In the genomic region with DNA sequence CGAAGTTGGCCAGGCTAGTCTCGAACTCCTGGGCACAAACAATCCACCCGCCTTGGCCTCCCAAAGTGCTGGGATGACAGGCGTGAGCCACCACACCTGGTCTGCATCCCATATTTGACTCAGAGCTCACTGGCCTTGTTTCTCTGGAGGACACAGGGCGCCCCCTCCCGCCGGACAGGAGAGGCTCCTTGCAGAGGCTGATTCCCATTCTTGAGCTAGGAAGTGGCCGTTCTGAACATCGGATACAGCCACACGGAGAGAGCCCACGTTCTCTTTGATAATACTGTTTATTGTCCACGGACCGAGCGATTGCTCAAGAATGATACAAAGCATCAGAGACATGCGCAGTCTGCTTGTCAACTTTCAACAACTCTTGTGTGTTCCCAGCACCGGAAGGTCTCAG, we compare ENCODE assay signal across 21 cellular contexts. TPM values are rescaled to one million over a fixed set of nuclear protein-coding genes. Genes with fewer than 3 reads are reported as not detected.
DNase-seq lines count a peak whose midpoint lies in the region; ATAC-seq and TF ChIP-seq lines count a peak whose summit lies in the region.
"Had no signal": no experiment of that assay in that cellular context is flagged by ENCODE, and none has a peak within 500 bp of the region (broad histone marks: within the 10 kb centered on the region; RNA-seq: fewer than 3 reads in every experiment).

No MANE protein-coding gene starts in this region.

- TF ChIP-seq POLR2A in IMR-90 (IDR thresholded peaks at IDR 0.05; ENCODE audit: low read depth, low read length) (no peak), body of pancreas (IDR thresholded peaks at IDR 0.05) (no peak)

- H2BK5ac ChIP-seq in IMR-90 (ENCODE audit: low read depth, low read length, poor library complexity, severe bottlenecking) (no peak overlapping the region), mesendoderm (ENCODE audit: low read length) (no peak overlapping the region)

- 0 out of 2 replicates have a peak overlapping the region, but pooled peaks have one; percentile 3 for H3K4ac ChIP-seq in IMR-90 (ENCODE audit: low read depth, low read length)
- no peak overlapping the region for H3K4ac ChIP-seq in mesendoderm (ENCODE audit: low read depth, low read length)

- H3K27ac Mint-ChIP-seq in CD14-positive monocyte: peak overlapping the region in 3 of 7 donors; percentile 7 to 64 (median 57)
- H3K27ac Mint-ChIP-seq: activated naive CD8-positive, alpha-beta T cell treated with anti-CD3 and anti-CD28 coated beads for 36 hours; memory B cell; T-helper 1 cell treated with Interleukin-12 subunit alpha and Interleukin-12 subunit beta and Interleukin-4 antibody, amounts not matched to agents 30 μg/mL and 1 μg/mL, for 36 hours had no signal

- H3K4me3 ChIP-seq in IMR-90 (ENCODE audit: insufficient read depth, low read depth, low read length): no peak overlapping the region
- H3K4me3 ChIP-seq in choroid plexus epithelial cell (ENCODE audit: low read depth, low read length): no peak overlapping the region
- no peak overlapping the region for H3K4me3 ChIP-seq in mesendoderm (ENCODE audit: low read length)
- no peak overlapping the region for H3K4me3 ChIP-seq in body of pancreas
- H3K4me3 ChIP-seq: transverse colon had no signal

- no peaks in the 10 kb centered on the region for H3K4me1 Mint-ChIP-seq in CD14-positive monocyte
- H3K4me1 Mint-ChIP-seq: activated naive CD8-positive, alpha-beta T cell treated with anti-CD3 and anti-CD28 coated beads for 36 hours; memory B cell had no signal

- H3K9me3 Mint-ChIP-seq in CD14-positive monocyte: no peaks in the 10 kb centered on the region
- H3K9me3 Mint-ChIP-seq: activated naive CD8-positive, alpha-beta T cell treated with anti-CD3 and anti-CD28 coated beads for 36 hours; memory B cell; T-helper 1 cell treated with Interleukin-12 subunit alpha and Interleukin-12 subunit beta and Interleukin-4 antibody, amounts not matched to agents 30 μg/mL and 1 μg/mL, for 36 hours had no signal

- no peak overlapping the region for H2AFZ ChIP-seq in IMR-90 (replicated peaks; ENCODE audit: low read length, poor library complexity)

- no peaks in the 10 kb centered on the region for H3K79me2 ChIP-seq in mesendoderm (ENCODE audit: control insufficient read depth, insufficient read depth, low read length)

- ATAC-seq in IMR-90 (ENCODE audit: low read depth) (peak; percentile 66), HG03045 (IDR thresholded peaks at IDR 0.05; ENCODE audit: unreplicated experiment) (no peak), GM19035 (IDR thresholded peaks at IDR 0.05; ENCODE audit: unreplicated experiment) (no peak), body of pancreas (no peak)

- no peaks in the 10 kb centered on the region; the same call in 1 of the 2 replicates for H3K9me1 ChIP-seq in IMR-90 (ENCODE audit: insufficient read depth, low read length)

- H3K23ac ChIP-seq in IMR-90 (ENCODE audit: low read depth, low read length) (no peak overlapping the region), mesendoderm (ENCODE audit: low read length) (no peak overlapping the region)

- no TSS peak for BruUV-seq in IMR-90 (replicated peaks; lab: Mats Ljungman, UMichigan)

- peaks cover 7% of the 10 kb centered on the region for H4K20me1 ChIP-seq in IMR-90 (ENCODE audit: insufficient read depth, low read length)

- 48% methylated on average over 14 of the region's 16 CpGs; no CpG with 5 or more reads in 1 of the 2 experiments for whole genome bisulfite sequencing in IMR-90 (ENCODE audit: extremely low coverage in 2 of 2, insufficient read length in 1 of 2), 2 experiments
- WGBS in mesendoderm (ENCODE audit: extremely low coverage, insufficient coverage, low lambda C conversion rate): no CpG with 5 or more reads among the region's 16 CpGs
- 81 to 92% methylated on average over 12 to 16 of the region's 16 CpGs for WGBS in body of pancreas, 2 donors

- H2BK15ac ChIP-seq in IMR-90 (ENCODE audit: low read depth, low read length) (no peak overlapping the region), mesendoderm (replicated peaks; ENCODE audit: low read depth) (no peak overlapping the region)

- H4K8ac ChIP-seq in IMR-90 (ENCODE audit: low read depth in 2 of 2, low read length in 2 of 2) (no peak overlapping the region), mesendoderm (ENCODE audit: low read depth, low read length) (no peak overlapping the region)

- no peak overlapping the region for H2BK20ac ChIP-seq in IMR-90 (ENCODE audit: low read depth, low read length)

- H3K4me2 ChIP-seq in IMR-90 (ENCODE audit: low read depth, low read length) (no peak overlapping the region), mesendoderm (ENCODE audit: low read length) (no peak overlapping the region)

- H3K18ac ChIP-seq in IMR-90 (ENCODE audit: low read depth, low read length) (no peak overlapping the region), mesendoderm (ENCODE audit: low read length) (no peak overlapping the region)

- H4K5ac ChIP-seq in IMR-90 (ENCODE audit: low read depth, low read length) (no peak overlapping the region), mesendoderm (ENCODE audit: low read length) (no peak overlapping the region)

- no peak overlapping the region for H3K9ac ChIP-seq in IMR-90 (ENCODE audit: low read depth, low read length)
- H3K9ac ChIP-seq in mesendoderm (ENCODE audit: low read length): no peak overlapping the region

- POLR2A ChIA-PET in IMR-90 (lab: Charles Lee; ENCODE audit: unreplicated experiment): interaction anchor here (0.5 kb wide), 1 partner anchor 449 kb away, joined by 8 read pairs; no protein-coding TSS in a partner anchor

- H3K36me3 Mint-ChIP-seq in CD14-positive monocyte: peaks cover 50 to 62% of the 10 kb centered on the region in 2 donors
- H3K36me3 Mint-ChIP-seq: activated naive CD8-positive, alpha-beta T cell treated with anti-CD3 and anti-CD28 coated beads for 36 hours; memory B cell had no signal

- no peak overlapping the region for H4K91ac ChIP-seq in IMR-90 (ENCODE audit: insufficient read depth, low read depth, low read length)

- H3K27me3 Mint-ChIP-seq in CD14-positive monocyte (ENCODE audit: low read depth in 3 of 3): peaks cover 1 to 3% (median 2%) of the 10 kb centered on the region in 3 donors
- H3K27me3 Mint-ChIP-seq: activated naive CD8-positive, alpha-beta T cell treated with anti-CD3 and anti-CD28 coated beads for 36 hours; memory B cell had no signal

- H3K36me3 ChIP-seq in IMR-90 (ENCODE audit: control insufficient read depth, insufficient read depth, low read length) (peaks cover 39% of the 10 kb centered on the region), mesendoderm (ENCODE audit: control insufficient read depth, insufficient read depth, low read length) (no peaks in the 10 kb centered on the region), body of pancreas (replicated peaks in 1 of 2; ENCODE audit: insufficient read depth in 1 of 2, low read depth in 2 of 2) (peaks cover 0 to 9% of the 10 kb centered on the region in 2 donors)
- H3K36me3 ChIP-seq: transverse colon had no signal

- no peak overlapping the region for H2AK9ac ChIP-seq in IMR-90 (replicated peaks; ENCODE audit: low read depth, low read length, poor library complexity)

- TF ChIP-seq CTCF in IMR-90 (conservative IDR thresholded peaks at IDR 0.05; ENCODE audit: low read depth, low read length): peak; percentile 29
- TF ChIP-seq CTCF in choroid plexus epithelial cell (conservative IDR thresholded peaks at IDR 0.05; ENCODE audit: low read depth, low read length): peak; percentile 24
- no peak for TF ChIP-seq CTCF in CD14-positive monocyte (IDR thresholded peaks at IDR 0.05)
- TF ChIP-seq CTCF in body of pancreas (IDR thresholded peaks at IDR 0.05): no peak

- H3K9me3 ChIP-seq in IMR-90 (ENCODE audit: control insufficient read depth, insufficient read depth, low read length) (no peaks in the 10 kb centered on the region), body of pancreas (no peaks in the 10 kb centered on the region)
- H3K9me3 ChIP-seq: transverse colon had no signal

- H2BK120ac ChIP-seq in IMR-90 (ENCODE audit: low read depth, low read length) (no peak overlapping the region), mesendoderm (ENCODE audit: low read depth, low read length) (no peak overlapping the region)

- no peaks in the 10 kb centered on the region for H3K27me3 ChIP-seq in IMR-90 (ENCODE audit: control insufficient read depth, insufficient read depth, low read length)
- H3K27me3 ChIP-seq in mesendoderm (ENCODE audit: insufficient read depth, low read length, poor library complexity): no peaks in the 10 kb centered on the region
- H3K27me3 ChIP-seq in body of pancreas: no peaks in the 10 kb centered on the region
- H3K27me3 ChIP-seq: transverse colon had no signal

- in situ Hi-C loops in IMR-90 (cut with MboI; ENCODE audit: low sequenced_read_pairs): loop anchor here (25.0 kb wide), 1 partner anchor 535 kb away; no protein-coding TSS in a partner anchor

- DNase-seq in ELF-1 (ENCODE audit: low read depth, low spot score): peak; percentile 31
- peak; percentile 64 for DNase-seq in IMR-90
- no peak for DNase-seq in choroid plexus epithelial cell (ENCODE audit: low read depth)
- DNase-seq in mesendoderm: peak; percentile 32
- no peak for DNase-seq in CD14-positive monocyte (ENCODE audit: low spot score)
- DNase-seq in body of pancreas: no peak
- DNase-seq: activated naive CD8-positive, alpha-beta T cell treated with anti-CD3 and anti-CD28 coated beads for 36 hours; activated T-cell treated with anti-CD3 and anti-CD28 coated beads, Interleukin-2, amount 50 U/mL, for 1 hour; caudate nucleus; DMS 273 treated with DMSO at 0.1 percent for 48 hours; effector memory CD4-positive, alpha-beta T cell; foreskin melanocyte; HCEC 1CT; NCI-H187 treated with DMSO at 0.1 percent for 48 hours; NCI-H524 treated with DMSO at 0.1 percent for 48 hours; stimulated activated CD4-positive, alpha-beta T cell treated with anti-CD3 and anti-CD28 coated beads, Interleukin-4, amount 100 ng/mL, for 4 hours; transverse colon had no signal

- intact Hi-C loops in IMR-90 (cut with micrococcal nuclease) (no loop called here), CD14-positive monocyte (cut with micrococcal nuclease) (no loop called here), body of pancreas (cut with DNase I) (no loop called here)

- no peak overlapping the region for H3K4me3 Mint-ChIP-seq in CD14-positive monocyte
- H3K4me3 Mint-ChIP-seq: activated naive CD8-positive, alpha-beta T cell treated with anti-CD3 and anti-CD28 coated beads for 36 hours; memory B cell; T-helper 1 cell treated with Interleukin-12 subunit alpha and Interleukin-12 subunit beta and Interleukin-4 antibody, amounts not matched to agents 30 μg/mL and 1 μg/mL, for 36 hours had no signal

- dilution Hi-C loops in IMR-90 (cut with HindIII; ENCODE audit: low sequenced_read_pairs, unreplicated experiment): no loop called here

- H3K4me1 ChIP-seq in IMR-90 (ENCODE audit: control insufficient read depth, insufficient read depth, low read length) (peaks cover 3% of the 10 kb centered on the region; the same call in 1 of the 2 replicates), mesendoderm (ENCODE audit: control insufficient read depth, low read depth, low read length) (no peaks in the 10 kb centered on the region), body of pancreas (no peaks in the 10 kb centered on the region)

- peaks cover 6 to 44% of the 10 kb centered on the region in 2 experiments; a peak in 2 of 4 replicates for H3K79me1 ChIP-seq in IMR-90 (ENCODE audit: low read depth in 1 of 2, low read length in 2 of 2)
- H3K79me1 ChIP-seq in mesendoderm (ENCODE audit: low read length): no peaks in the 10 kb centered on the region

- peak; percentile 34; the same call in 1 of the 2 replicates for TF ChIP-seq RAD21 in IMR-90 (IDR thresholded peaks at IDR 0.05; ENCODE audit: low read length)

- H3K56ac ChIP-seq in IMR-90 (ENCODE audit: extremely low read depth, insufficient read depth, low read length) (no peak overlapping the region), mesendoderm (ENCODE audit: low read length) (no peak overlapping the region)

- CTCF ChIA-PET in IMR-90 (lab: Yijun Ruan, JAX): interaction anchor here (1.1 to 1.7 kb wide), 2 partner anchors 13 to 100 kb away, joined by 3 to 5 read pairs; no protein-coding TSS in a partner anchor

- H3K14ac ChIP-seq in IMR-90 (replicated peaks; ENCODE audit: low read depth, low read length): no peak overlapping the region

- H2AK5ac ChIP-seq in IMR-90 (ENCODE audit: low read depth, low read length) (no peak overlapping the region), mesendoderm (ENCODE audit: low read length) (no peak overlapping the region)

- peak overlapping the region; percentile 48; the same call in 1 of the 2 replicates for H3K27ac ChIP-seq in IMR-90 (ENCODE audit: insufficient read depth, low read length)
- no peak overlapping the region for H3K27ac ChIP-seq in mesendoderm (ENCODE audit: low read depth, low read length)
- no peak overlapping the region for H3K27ac ChIP-seq in body of pancreas
- H3K27ac ChIP-seq: transverse colon had no signal

RNA-seq across cellular contexts. Expression of a gene that starts 12.1 kb away (rescaled TPM):
- 28.3 and 30.6 TPM in 2 replicates for total RNA-seq in IMR-90 (2012; rRNA removed)
- polyA plus RNA-seq in IMR-90 (2012; rRNA removed): 38.3 and 39.7 TPM in 2 replicates
- polyA plus RNA-seq in IMR-90 (2012; cell fraction: cytosol; rRNA removed): 21.7 and 22.5 TPM in 2 replicates
- polyA plus RNA-seq in IMR-90 (2012; cell fraction: nucleus; rRNA removed; ENCODE audit: low replicate concordance): 135 and 196 TPM in 2 replicates
- polyA plus RNA-seq in mesendoderm (2013, experiment 1 of 2): 51.3 TPM
- polyA plus RNA-seq in mesendoderm (2013, experiment 2 of 2): 53.0 TPM
- 1 to 10 TPM; 4.4 to 6.1 TPM for polyA plus RNA-seq in CD14-positive monocyte
- 10 to 100 TPM; 28.5 to 55.4 TPM for total RNA-seq in body of pancreas

RNA-seq across cellular contexts. Expression of a gene that starts 50.3 kb away (rescaled TPM):
- total RNA-seq in IMR-90 (2012; rRNA removed) (0.56 and 0.72 TPM in 2 replicates), body of pancreas (1 to 10 TPM; 1.3 to 3.1 TPM)
- polyA plus RNA-seq in IMR-90 (2012; rRNA removed) (0.11 and 0.31 TPM in 2 replicates), CD14-positive monocyte (under 1 TPM in 1 of 2 donors, not detected in 1; 0.38 TPM)
- 0.09 and 0.15 TPM in 2 replicates for polyA plus RNA-seq in IMR-90 (2012; cell fraction: cytosol; rRNA removed)
- 1.1 and 1.2 TPM in 2 replicates for polyA plus RNA-seq in IMR-90 (2012; cell fraction: nucleus; rRNA removed; ENCODE audit: low replicate concordance)
- polyA plus RNA-seq in mesendoderm (2013, experiment 1 of 2): 0.06 TPM
- polyA plus RNA-seq in mesendoderm (2013, experiment 2 of 2): 0.03 TPM

Comparison
In these comparisons a context has a peak if more than half of its experiments do, and no peak if none do; other contexts are left out.
1. DNase-seq: peak in ELF-1 (single experiment), IMR-90 (single experiment) and mesendoderm (single experiment); none in choroid plexus epithelial cell (single experiment), CD14-positive monocyte (single experiment) and body of pancreas (0 of 4).
2. CTCF ChIP-seq: peak in IMR-90 (single experiment) and choroid plexus epithelial cell (single experiment); none in CD14-positive monocyte (single experiment) and body of pancreas (0 of 7).